ENCODE assay signal across 8 cellular contexts in genomic region chr2:130342533-130343275, GRCh38. TPM values are rescaled to one million over a fixed set of nuclear protein-coding genes. Genes with fewer than 3 reads are reported as not detected.
A peak's percentile ranks its signal among the peaks of the same experiment; 100 is the strongest.
DNase-seq lines count a peak whose midpoint lies in the region; TF ChIP-seq lines count a peak whose summit lies in the region.

Gene IMP4 (plus strand): TSS chr2:130342897. CDS start chr2:130342933, 36 bp downstream.

- H3K4me3 Mint-ChIP-seq in neural crest cell = peak within 1 kb of the TSS; percentile 98

- H3K4me1 Mint-ChIP-seq in neural crest cell = peaks cover 17% of the 10 kb centered on the region

- no peaks in the 10 kb centered on the region for H3K27me3 ChIP-seq in H7 (ENCODE audit: control insufficient read depth, insufficient read depth, low read length)

- peak; percentile 92 for DNase-seq in H7
- peak; percentile 99 for DNase-seq in M059J (ENCODE audit: low read depth)
- peak; percentile 96 for DNase-seq in SHP77 treated with DMSO at 0.1 percent for 48 hours (lab: John Stamatoyannopoulos, UW)
- peak; percentile 55 for DNase-seq in activated gamma-delta T cell (lab: John Stamatoyannopoulos, UW)
- DNase-seq in fibroblast of villous mesenchyme (ENCODE audit: low read depth) = peak; percentile 100
- peak; percentile 80 for DNase-seq in neural crest cell (ENCODE audit: low read depth, low spot score)
- peak; percentile 100 for DNase-seq in stromal cell of bone marrow (ENCODE audit: low read depth)

- peaks cover 14% of the 10 kb centered on the region for H3K36me3 Mint-ChIP-seq in neural crest cell (ENCODE audit: low read depth)

- peaks cover 2% of the 10 kb centered on the region for H3K4me1 ChIP-seq in ES-I3 (ENCODE audit: insufficient read depth, low read length)

- H3K9me3 Mint-ChIP-seq in neural crest cell = no peaks in the 10 kb centered on the region

- H3K9ac ChIP-seq in ES-I3 (ENCODE audit: low read depth, low read length) = peak within 1 kb of the TSS; percentile 69

- H3K9me3 ChIP-seq in ES-I3 (ENCODE audit: control insufficient read depth, insufficient read depth, low read length) = no peaks in the 10 kb centered on the region

- H3K36me3 ChIP-seq in ES-I3 (ENCODE audit: insufficient read depth, low read length) (peaks cover 14% of the 10 kb centered on the region), H7 (replicated peaks; ENCODE audit: control insufficient read depth, insufficient read depth, low read length) (peaks cover 29% of the 10 kb centered on the region)

- H3K27ac Mint-ChIP-seq in neural crest cell (ENCODE audit: unreplicated experiment) = peak within 1 kb of the TSS; percentile 99

- peak; percentile 45 for TF ChIP-seq CTCF in fibroblast of villous mesenchyme (IDR thresholded peaks at IDR 0.05; ENCODE audit: insufficient read depth, low read depth, low read length)
- peak; percentile 57 for TF ChIP-seq CTCF in neural crest cell (conservative IDR thresholded peaks at IDR 0.05)

- no peaks in the 10 kb centered on the region for H3K27me3 Mint-ChIP-seq in neural crest cell (ENCODE audit: low read depth)

- peak within 1 kb of the TSS; percentile 97 for H3K4me3 ChIP-seq in H7 (ENCODE audit: insufficient read depth, low read depth, low read length)
- H3K4me3 ChIP-seq in fibroblast of villous mesenchyme (ENCODE audit: low read depth, low read length) = peak within 1 kb of the TSS; percentile 91

RNA-seq across cellular contexts. Expression of gene IMP4, which starts in this region (rescaled TPM):
- total RNA-seq in H7 (2014; rRNA removed; shearing (Covaris generic)) = 84.8 and 91.6 TPM in 2 replicates
- 91.1 and 97.3 TPM in 2 replicates for total RNA-seq in M059J (2014; rRNA removed; shearing (Covaris generic))
- total RNA-seq in fibroblast of villous mesenchyme (60.5 and 68.0 TPM in 2 replicates), neural crest cell (62.1 and 69.1 TPM in 2 replicates)

Comparison
In these comparisons a context has a peak if more than half of its experiments do, and no peak if none do; other contexts are left out.
1. Peak in every context shown above with its lines: DNase-seq and H3K4me3 ChIP-seq.